10 cellular contexts compared by ENCODE assay signal in genomic region chr5:1505089-1505488, GRCh38. TPM values are rescaled to one million over a fixed set of nuclear protein-coding genes. Genes with fewer than 3 reads are reported as not detected.
DNase-seq lines count a peak whose midpoint lies in the region; ATAC-seq and TF ChIP-seq lines count a peak whose summit lies in the region.
"Not testable (repeated sequence)": the region's sequence is repeated elsewhere in the genome, so short reads cannot be mapped to it uniquely, and the experiment has no call there.
"Had no signal": no experiment of that assay in that cellular context is flagged by ENCODE, and none has a peak within 500 bp of the region (broad histone marks: within the 10 kb centered on the region; RNA-seq: fewer than 3 reads in every experiment).

No MANE protein-coding gene starts in this region.

- not testable (repeated sequence) for H3K4me3 ChIP-seq in BLaER1 treated with 17β-estradiol and CSF1 and Interleukin-3, amounts not matched to agents 10 nM and 100 nM; GM23338; OCI-LY7 (ENCODE audit: low read depth, low read length, poor library complexity, severe bottlenecking)
- H3K4me3 ChIP-seq in GM12875 (ENCODE audit: low read depth, low read length), result peak overlapping the region; percentile 32
- H3K4me3 ChIP-seq in spleen, result peak overlapping the region in 1 of 8 donors; percentile 57

- peaks cover 21 to 49% (median 40%) of the 10 kb centered on the region in 11 experiments for H3K36me3 ChIP-seq in BLaER1 treated with 17β-estradiol and CSF1 and Interleukin-3, amounts not matched to agents 10 nM and 100 nM
- H3K36me3 ChIP-seq in GM23338 (ENCODE audit: insufficient read depth), result not testable (repeated sequence)
- H3K36me3 ChIP-seq in OCI-LY7 (ENCODE audit: insufficient read depth, low read length), result peaks cover 59% of the 10 kb centered on the region
- peaks cover 0 to 54% (median 19%) of the 10 kb centered on the region in 6 donors for H3K36me3 ChIP-seq in spleen

- not testable (repeated sequence) for H3K27ac ChIP-seq in BLaER1 treated with 17β-estradiol and CSF1 and Interleukin-3, amounts not matched to agents 10 nM and 100 nM; GM23338 (ENCODE audit: low read depth)
- H3K27ac ChIP-seq in OCI-LY7 (ENCODE audit: low read depth, low read length, poor library complexity, severe bottlenecking), result peak overlapping the region; percentile 85
- peak overlapping the region in 7 of 8 donors; percentile 22 to 96 (median 89) for H3K27ac ChIP-seq in spleen

- H3K9ac ChIP-seq in BLaER1 treated with 17β-estradiol and CSF1 and Interleukin-3, amounts not matched to agents 10 nM and 100 nM, result not testable (repeated sequence)

- not testable (repeated sequence) for BruUV-seq in OCI-LY7 (replicated peaks; lab: Mats Ljungman, UMichigan)

- WGBS in spleen, 5 donors, result 46 to 77% (median 61%) methylated on average over 14 of the region's 14 CpGs

- H3K4me1 Mint-ChIP-seq in GM23338 (peaks cover 65% of the 10 kb centered on the region), natural killer cell (peaks cover 82 to 88% of the 10 kb centered on the region in 2 donors)
- H3K4me1 Mint-ChIP-seq in dendritic cell treated with granulocyte-macrophage colony-stimulating factor and Interleukin-4, amounts not matched to agents 40 ng/mL and 50 ng/mL, for 4 days (ENCODE audit: low read depth), result peaks cover 82% of the 10 kb centered on the region

- peaks cover 71 to 81% (median 78%) of the 10 kb centered on the region in 10 experiments for H3K4me1 ChIP-seq in BLaER1 treated with 17β-estradiol and CSF1 and Interleukin-3, amounts not matched to agents 10 nM and 100 nM
- H3K4me1 ChIP-seq in GM23338 (ENCODE audit: insufficient read depth) (peaks cover 37% of the 10 kb centered on the region), OCI-LY7 (ENCODE audit: insufficient read depth, low read length, poor library complexity, severe bottlenecking) (peaks cover 52% of the 10 kb centered on the region), spleen (peaks cover 51 to 99% (median 90%) of the 10 kb centered on the region in 6 donors)

- H2AFZ ChIP-seq in GM23338; OCI-LY7 (ENCODE audit: low read length): not testable (repeated sequence)

- CTCF ChIA-PET in OCI-LY7 (lab: Charles Lee; ENCODE audit: unreplicated experiment), result not testable (repeated sequence)

- H3K27ac Mint-ChIP-seq in GM23338, result not testable (repeated sequence)
- peak overlapping the region; percentile 97 for H3K27ac Mint-ChIP-seq in dendritic cell treated with granulocyte-macrophage colony-stimulating factor and Interleukin-4, amounts not matched to agents 40 ng/mL and 50 ng/mL, for 4 days
- H3K27ac Mint-ChIP-seq in natural killer cell, result peak overlapping the region; percentile 91 to 97

- TF ChIP-seq POLR2A in spleen (IDR thresholded peaks at IDR 0.05), result not testable (repeated sequence)

- intact Hi-C loops in OCI-LY7 (cut with micrococcal nuclease; ENCODE audit: unreplicated experiment); natural killer cell (cut with micrococcal nuclease); spleen (cut with DNase I; ENCODE audit: low total_unique reads): not testable (repeated sequence)
- intact Hi-C loops in dendritic cell treated with granulocyte-macrophage colony-stimulating factor and Interleukin-4, amounts not matched to agents 40 ng/mL and 50 ng/mL, for 4 days (cut with micrococcal nuclease), result loop anchor here (10.0 kb wide), 1 partner anchor 90 kb away; no protein-coding TSS in a partner anchor

- peaks cover 32% of the 10 kb centered on the region for H3K36me3 Mint-ChIP-seq in GM23338 (ENCODE audit: low read depth)
- peaks cover 55% of the 10 kb centered on the region for H3K36me3 Mint-ChIP-seq in dendritic cell treated with granulocyte-macrophage colony-stimulating factor and Interleukin-4, amounts not matched to agents 40 ng/mL and 50 ng/mL, for 4 days (ENCODE audit: low read depth)
- H3K36me3 Mint-ChIP-seq in natural killer cell, result not testable (repeated sequence)

- POLR2A ChIA-PET in OCI-LY7 (lab: Charles Lee), result interaction anchor here (0.6 kb wide), 1 partner anchor 46 kb away, joined by 3 read pairs; no protein-coding TSS in a partner anchor

- not testable (repeated sequence) for DNase-seq in GM23338 (ENCODE audit: low spot score); OCI-LY7 (ENCODE audit: low spot score); natural killer cell; spleen

- H3F3A ChIP-seq in GM23338 (replicated peaks; ENCODE audit: low read depth), result not testable (repeated sequence)

- TF ChIP-seq CTCF in GM12875 (IDR thresholded peaks at IDR 0.05; ENCODE audit: borderline replicate concordance, insufficient read depth, low read depth, low read length); GM23338 (conservative IDR thresholded peaks at IDR 0.05; ENCODE audit: low read depth in 2 of 2); OCI-LY7 (conservative IDR thresholded peaks at IDR 0.05; ENCODE audit: low read length); natural killer cell (IDR thresholded peaks at IDR 0.05); spleen (IDR thresholded peaks at IDR 0.05 in 8 of 11, conservative IDR thresholded peaks at IDR 0.05 in 3 of 11): not testable (repeated sequence)

- H3K4me3 Mint-ChIP-seq in GM23338; dendritic cell treated with granulocyte-macrophage colony-stimulating factor and Interleukin-4, amounts not matched to agents 40 ng/mL and 50 ng/mL, for 4 days: not testable (repeated sequence)
- H3K4me3 Mint-ChIP-seq in natural killer cell, result peak overlapping the region; percentile 75

- H3K27me3 ChIP-seq in BLaER1 treated with 17β-estradiol and CSF1 and Interleukin-3, amounts not matched to agents 10 nM and 100 nM; GM23338 (ENCODE audit: insufficient read depth); spleen (replicated peaks in 1 of 7): not testable (repeated sequence)

- H3K79me2 ChIP-seq in GM23338 (replicated peaks; ENCODE audit: insufficient read depth) (peaks cover 99% of the 10 kb centered on the region), OCI-LY7 (ENCODE audit: insufficient read depth, low read depth, low read length) (peaks cover 50% of the 10 kb centered on the region)

- not testable (repeated sequence) for H3K9me2 ChIP-seq in GM23338 (ENCODE audit: insufficient read depth); OCI-LY7 (ENCODE audit: insufficient read depth, low read length)

- peaks cover 71 to 100% (median 100%) of the 10 kb centered on the region in 11 experiments for H4K20me1 ChIP-seq in BLaER1 treated with 17β-estradiol and CSF1 and Interleukin-3, amounts not matched to agents 10 nM and 100 nM
- H4K20me1 ChIP-seq in GM23338 (replicated peaks; ENCODE audit: insufficient read depth), result peaks cover 47% of the 10 kb centered on the region
- not testable (repeated sequence) for H4K20me1 ChIP-seq in OCI-LY7 (ENCODE audit: insufficient read depth, low read length)

- not testable (repeated sequence) for H3K9me3 ChIP-seq in BLaER1 treated with 17β-estradiol and CSF1 and Interleukin-3, amounts not matched to agents 10 nM and 100 nM (replicated peaks in 1 of 11); OCI-LY7 (ENCODE audit: low read length); spleen

- H3K9me3 Mint-ChIP-seq in GM23338; dendritic cell treated with granulocyte-macrophage colony-stimulating factor and Interleukin-4, amounts not matched to agents 40 ng/mL and 50 ng/mL, for 4 days; natural killer cell: not testable (repeated sequence)

- H3K4me2 ChIP-seq in BLaER1 treated with 17β-estradiol and CSF1 and Interleukin-3, amounts not matched to agents 10 nM and 100 nM, result peak overlapping the region; percentile 59 to 97 (median 84); a peak in 16 of 22 replicates
- H3K4me2 ChIP-seq in GM23338 (0 out of 2 replicates have a peak overlapping the region, but pooled peaks have one; percentile 32), OCI-LY7 (ENCODE audit: low read length) (peak overlapping the region; percentile 93; the same call in 1 of the 2 replicates)

- ATAC-seq in GM23338, natural killer cell: not testable (repeated sequence)

- H3K27me3 Mint-ChIP-seq in GM23338 (ENCODE audit: insufficient read depth, low read depth, poor library complexity), result peaks cover 21% of the 10 kb centered on the region
- H3K27me3 Mint-ChIP-seq in dendritic cell treated with granulocyte-macrophage colony-stimulating factor and Interleukin-4, amounts not matched to agents 40 ng/mL and 50 ng/mL, for 4 days; natural killer cell (ENCODE audit: low read depth in 2 of 2): not testable (repeated sequence)

RNA-seq across cellular contexts. Expression of gene LPCAT1, which starts 18.7 kb away (rescaled TPM):
- total RNA-seq in GM23338 (2014; rRNA removed; shearing (Covaris generic)), result 255 and 263 TPM in 2 replicates
- 75.0 and 78.0 TPM in 2 replicates for polyA plus RNA-seq in GM23338 (2016; fragmentation: Nextera tagmentation; extraction: Ambion mirVana)
- total RNA-seq in OCI-LY7 (2014; rRNA removed; shearing (Covaris generic)), result 47.7 and 69.1 TPM in 2 replicates
- 57.3 and 63.6 TPM in 2 replicates for total RNA-seq in OCI-LY7 (2022)
- total RNA-seq in natural killer cell, result 100 to 1,000 TPM; 196 to 302 (median 252) TPM
- total RNA-seq in spleen, result 100 to 1,000 TPM; 126 to 322 (median 223) TPM
- 100 to 1,000 TPM in 1 of 3 donors, 10 to 100 TPM in 2; 52.2 to 123 (median 94.8) TPM for polyA plus RNA-seq in spleen

RNA-seq across cellular contexts. Expression of gene SLC6A3, which starts 59.8 kb away (rescaled TPM):
- total RNA-seq in GM23338 (2014; rRNA removed; shearing (Covaris generic)), result 0.85 and 1.0 TPM in 2 replicates
- 0.31 and 0.76 TPM in 2 replicates for polyA plus RNA-seq in GM23338 (2016; fragmentation: Nextera tagmentation; extraction: Ambion mirVana)
- total RNA-seq in OCI-LY7 (2014; rRNA removed; shearing (Covaris generic)), result 0.05 TPM in 1 of 2 replicates, not detected in the other
- not detected in 2 replicates for total RNA-seq in OCI-LY7 (2022)
- total RNA-seq in natural killer cell, result not detected
- total RNA-seq in spleen, result under 1 TPM in 3 of 7 donors, not detected in 4; 0.09 to 0.27 (median 0.18) TPM
- polyA plus RNA-seq in spleen, result under 1 TPM; 0.02 to 0.06 (median 0.03) TPM
- total RNA-seq: A172; Caco-2; CD8-positive, alpha-beta memory T cell had no signal
- polyA plus RNA-seq: CD8-positive, alpha-beta memory T cell had no signal

Comparison
In these comparisons a context has a peak if more than half of its experiments do, and no peak if none do; other contexts are left out.
1. H3K4me2 ChIP-seq: peak in every context shown above with its lines; median percentile 93 in OCI-LY7; 84 in BLaER1 treated with 17β-estradiol and CSF1 and Interleukin-3, amounts not matched to agents 10 nM and 100 nM; 32 in GM23338.